8 cellular contexts compared by ENCODE assay signal in genomic region chr1:207321045-207321789, GRCh38. TPM values are rescaled to one million over a fixed set of nuclear protein-coding genes. Genes with fewer than 3 reads are reported as not detected.
DNase-seq lines count a peak whose midpoint lies in the region; ATAC-seq and TF ChIP-seq lines count a peak whose summit lies in the region.

Gene CD55 (plus strand): TSS chr1:207321678. CDS start chr1:207321766, 88 bp downstream.

- H3K9me3 ChIP-seq in KOPT-K1 (ENCODE audit: insufficient read depth, low read length, poor library complexity, severe bottlenecking), result no peaks in the 10 kb centered on the region

- peaks cover 0 to 3% of the 10 kb centered on the region in 2 donors for H3K27me3 Mint-ChIP-seq in natural killer cell treated with Interleukin-12 subunit alpha and Interleukin-12 subunit beta and Interleukin-15 and Interleukin-18, amount 100 ng/mL, for 72 hours

- peak within 1 kb of the TSS; percentile 91 for H3K4me3 Mint-ChIP-seq in natural killer cell treated with Interleukin-12 subunit alpha and Interleukin-12 subunit beta and Interleukin-15 and Interleukin-18, amount 100 ng/mL, for 72 hours

- DNase-seq in Daoy (ENCODE audit: low read depth) (peak; percentile 98), fibroblast of peridontal ligament (ENCODE audit: extremely low read depth) (peak; percentile 90)
- peak; percentile 99 for DNase-seq in activated effector memory CD4-positive, alpha-beta T cell treated with Interleukin-2 at 50 U/mL for 16 hours
- peak; percentile 97 for DNase-seq in natural killer cell treated with Interleukin-12 subunit alpha and Interleukin-12 subunit beta and Interleukin-15 and Interleukin-18, amount 100 ng/mL, for 72 hours (ENCODE audit: low spot score)
- DNase-seq in stimulated activated naive CD8-positive, alpha-beta T cell treated with anti-CD3 and anti-CD28 coated beads, Interleukin-15, Interleukin-2, amounts not matched to agents 100 U/mL and 50 U/mL, for 24 hours, result peak; percentile 98

- H3K4me1 Mint-ChIP-seq in natural killer cell treated with Interleukin-12 subunit alpha and Interleukin-12 subunit beta and Interleukin-15 and Interleukin-18, amount 100 ng/mL, for 72 hours (ENCODE audit: low read depth in 2 of 2), result peaks cover 29 to 35% of the 10 kb centered on the region in 2 donors

- H3K27ac Mint-ChIP-seq in natural killer cell treated with Interleukin-12 subunit alpha and Interleukin-12 subunit beta and Interleukin-15 and Interleukin-18, amount 100 ng/mL, for 72 hours, result peak within 1 kb of the TSS; percentile 94 to 95

- no peaks in the 10 kb centered on the region for H3K36me3 ChIP-seq in KOPT-K1 (ENCODE audit: insufficient read depth, low read length)

- H3K27ac ChIP-seq in KOPT-K1 (ENCODE audit: low read depth, low read length, poor library complexity, severe bottlenecking), result peak within 1 kb of the TSS; percentile 72

- peak; percentile 89 for TF ChIP-seq POLR2A in Raji (IDR thresholded peaks at IDR 0.05; ENCODE audit: insufficient read depth, low read depth, low read length)

- H3K9me3 Mint-ChIP-seq in natural killer cell treated with Interleukin-12 subunit alpha and Interleukin-12 subunit beta and Interleukin-15 and Interleukin-18, amount 100 ng/mL, for 72 hours, result no peaks in the 10 kb centered on the region

- peak; percentile 92 for ATAC-seq in GM21786 (IDR thresholded peaks at IDR 0.05; ENCODE audit: unreplicated experiment)
- ATAC-seq in natural killer cell treated with Interleukin-12 subunit alpha and Interleukin-12 subunit beta and Interleukin-15 and Interleukin-18, amount 100 ng/mL, for 72 hours, result peak; percentile 96
- peak; percentile 97 for ATAC-seq in stimulated activated naive CD8-positive, alpha-beta T cell treated with anti-CD3 and anti-CD28 coated beads, Interleukin-15, Interleukin-2, amounts not matched to agents 100 U/mL and 50 U/mL, for 24 hours

- peaks cover 6% of the 10 kb centered on the region for H3K36me3 Mint-ChIP-seq in natural killer cell treated with Interleukin-12 subunit alpha and Interleukin-12 subunit beta and Interleukin-15 and Interleukin-18, amount 100 ng/mL, for 72 hours

RNA-seq across cellular contexts. Expression of gene CD55, which starts in this region (rescaled TPM):
- total RNA-seq in Daoy (2014; rRNA removed; shearing (Covaris generic)), result 37.7 and 37.9 TPM in 2 replicates
- total RNA-seq in natural killer cell treated with Interleukin-12 subunit alpha and Interleukin-12 subunit beta and Interleukin-15 and Interleukin-18, amount 100 ng/mL, for 72 hours, result 10 to 100 TPM; 41.5 to 84.0 TPM

Comparison
In these comparisons a context has a peak if more than half of its experiments do, and no peak if none do; other contexts are left out.
1. Peak in every context shown above with its lines: DNase-seq, ATAC-seq and H3K27ac ChIP-seq.